8 cellular contexts compared by ENCODE assay signal in the genomic region with DNA sequence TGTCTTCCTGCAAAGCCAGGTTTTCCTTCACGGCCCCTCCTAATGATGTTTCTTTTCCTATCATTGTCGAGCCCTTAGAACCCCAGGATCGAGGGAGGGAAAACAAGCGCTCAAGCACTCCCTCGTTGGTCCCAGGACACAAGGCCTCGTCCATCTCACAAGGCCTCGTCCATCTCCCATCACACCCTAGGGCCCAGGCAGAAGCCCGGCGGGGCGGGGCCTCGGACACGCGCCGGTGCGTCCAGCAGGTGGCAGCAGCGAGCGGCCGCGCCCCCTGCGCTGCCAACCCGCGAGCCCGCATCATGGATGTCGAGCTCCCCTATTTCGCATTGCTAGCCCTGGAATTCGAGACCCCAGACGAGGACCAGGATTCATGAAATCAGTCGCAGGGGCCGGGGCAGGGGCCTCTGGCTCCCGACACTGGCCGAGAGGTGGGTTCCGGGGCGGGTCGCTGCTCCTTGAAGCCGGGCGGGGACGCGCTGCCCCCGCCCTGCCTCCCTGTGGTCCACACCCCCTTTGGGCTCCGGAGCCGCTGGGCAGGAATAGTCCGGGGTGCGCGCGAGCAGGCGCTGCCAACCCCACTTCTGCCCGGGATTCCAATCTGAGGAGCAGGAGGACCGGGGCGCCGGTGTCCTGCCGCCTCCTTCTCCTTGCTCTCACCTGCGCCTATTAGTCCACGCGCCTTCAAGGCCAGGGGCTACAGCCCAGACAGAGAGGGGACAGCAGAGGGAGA. TPM values are rescaled to one million over a fixed set of nuclear protein-coding genes. Genes with fewer than 3 reads are reported as not detected.
DNase-seq lines count a peak whose midpoint lies in the region; ATAC-seq and TF ChIP-seq lines count a peak whose summit lies in the region.

ABLIM3 (plus strand) TSS at position 270 of the 733 bp plus-strand sequence. CDS start 603 bp downstream, outside the sequence.

- H4K20me1 ChIP-seq in IMR-90 (ENCODE audit: insufficient read depth, low read length) = no peaks in the 10 kb centered on the region

- DNase-seq in DMS53 (lab: John Stamatoyannopoulos, UW) (peak; percentile 79), IMR-90 (peak; percentile 55), T-helper 17 cell (peak; percentile 60 to 72 (median 70)), ascending aorta (ENCODE audit: low spot score in 2 of 2) (peak; percentile 18 to 87), right cardiac atrium (peak; percentile 73 to 91 (median 91)), pulmonary artery endothelial cell (ENCODE audit: low read depth, low spot score) (no peak), ureter (ENCODE audit: low spot score) (peak; percentile 79)

- H3K27me3 ChIP-seq in IMR-90 (ENCODE audit: control insufficient read depth, insufficient read depth, low read length) (no peaks in the 10 kb centered on the region), ascending aorta (no peaks in the 10 kb centered on the region), right cardiac atrium (ENCODE audit: control insufficient read depth, insufficient read depth) (no peaks in the 10 kb centered on the region)

- peak within 1 kb of the TSS; percentile 67 for H3K27ac ChIP-seq in IMR-90 (ENCODE audit: insufficient read depth, low read length)
- peak within 1 kb of the TSS; percentile 62 to 73 for H3K27ac ChIP-seq in ascending aorta
- H3K27ac ChIP-seq in right cardiac atrium (ENCODE audit: low read length) = peak within 1 kb of the TSS; percentile 99

- peak; percentile 81 for TF ChIP-seq RAD21 in IMR-90 (IDR thresholded peaks at IDR 0.05; ENCODE audit: low read length)

- peak within 1 kb of the TSS; percentile 89 for H2AK9ac ChIP-seq in IMR-90 (replicated peaks; ENCODE audit: low read depth, low read length, poor library complexity)

- no peak within 1 kb of the TSS for H3K27ac Mint-ChIP-seq in T-helper 17 cell

- intact Hi-C loops in IMR-90 (cut with micrococcal nuclease) = loop anchor here (1.0 to 10.0 kb wide), 4 partner anchors 33 to 423 kb away; partner anchors contain the start of gene GRPEL2
- intact Hi-C loops in ascending aorta (cut with DNase I) = loop anchor here (1.0 to 10.0 kb wide), 5 partner anchors 36 to 423 kb away; partner anchors contain the start of gene GRPEL2
- intact Hi-C loops in right cardiac atrium (cut with DNase I) = loop anchor here in 3 of 4 donors (2.0 to 5.0 kb wide), 3 partner anchors 36 to 87 kb away; no protein-coding TSS in a partner anchor

- TF ChIP-seq CTCF in IMR-90 (conservative IDR thresholded peaks at IDR 0.05; ENCODE audit: low read depth, low read length) (peak; percentile 95), ascending aorta (IDR thresholded peaks at IDR 0.05) (peak; percentile 85 to 94 (median 90))

- H3K56ac ChIP-seq in IMR-90 (ENCODE audit: extremely low read depth, insufficient read depth, low read length) = peak within 1 kb of the TSS; percentile 91

- peak within 1 kb of the TSS; percentile 93 for H3K14ac ChIP-seq in IMR-90 (replicated peaks; ENCODE audit: low read depth, low read length)

- H3K4me3 Mint-ChIP-seq in T-helper 17 cell = peak within 1 kb of the TSS; percentile 67

- peaks cover 52% of the 10 kb centered on the region for H3K27me3 Mint-ChIP-seq in T-helper 17 cell

- H3K36me3 ChIP-seq in IMR-90 (ENCODE audit: control insufficient read depth, insufficient read depth, low read length) = no peaks in the 10 kb centered on the region
- no peaks in the 10 kb centered on the region for H3K36me3 ChIP-seq in ascending aorta

- CTCF ChIA-PET in IMR-90 (lab: Yijun Ruan, JAX) = interaction anchor here (0.6 to 1.5 kb wide), 12 partner anchors 9 to 100 kb away, joined by 3 to 6 read pairs (median 3); no protein-coding TSS in a partner anchor

- BruUV-seq in IMR-90 (replicated peaks; lab: Mats Ljungman, UMichigan) = no TSS peak

- peaks cover 10 to 36% of the 10 kb centered on the region in 2 experiments for H3K79me1 ChIP-seq in IMR-90 (ENCODE audit: low read depth in 1 of 2, low read length in 2 of 2)

- H3K18ac ChIP-seq in IMR-90 (ENCODE audit: low read depth, low read length) = peak within 1 kb of the TSS; percentile 82

- no peaks in the 10 kb centered on the region for H3K9me3 ChIP-seq in IMR-90 (ENCODE audit: control insufficient read depth, insufficient read depth, low read length)
- H3K9me3 ChIP-seq in T-helper 17 cell (ENCODE audit: control insufficient read depth, low read length, poor library complexity, severe bottlenecking) = no peaks in the 10 kb centered on the region
- no peaks in the 10 kb centered on the region for H3K9me3 ChIP-seq in ascending aorta
- H3K9me3 ChIP-seq in right cardiac atrium (ENCODE audit: control insufficient read depth, low read length) = no peaks in the 10 kb centered on the region

- H2BK120ac ChIP-seq in IMR-90 (ENCODE audit: low read depth, low read length) = peak within 1 kb of the TSS; percentile 98

- H2AFZ ChIP-seq in IMR-90 (replicated peaks; ENCODE audit: low read length, poor library complexity) = peak within 1 kb of the TSS; percentile 97

- H3K9me1 ChIP-seq in IMR-90 (ENCODE audit: insufficient read depth, low read length) = peaks cover 13% of the 10 kb centered on the region; the same call in 1 of the 2 replicates

- peak within 1 kb of the TSS; percentile 73 for H3K9ac ChIP-seq in IMR-90 (ENCODE audit: low read depth, low read length)

- peak within 1 kb of the TSS; percentile 93; the same call in 2 of the 3 replicates for H2BK15ac ChIP-seq in IMR-90 (ENCODE audit: low read depth, low read length)

- H2BK20ac ChIP-seq in IMR-90 (ENCODE audit: low read depth, low read length) = peak within 1 kb of the TSS; percentile 98

- peak within 1 kb of the TSS; percentile 70 for H3K4me3 ChIP-seq in IMR-90 (ENCODE audit: insufficient read depth, low read depth, low read length)
- H3K4me3 ChIP-seq in ascending aorta = peak within 1 kb of the TSS; percentile 77 to 88
- H3K4me3 ChIP-seq in right cardiac atrium (ENCODE audit: low read length) = peak within 1 kb of the TSS; percentile 68

- in situ Hi-C loops in IMR-90 (cut with MboI; ENCODE audit: low sequenced_read_pairs) = loop anchor here (5.0 kb wide), 1 partner anchor 71 kb away; no protein-coding TSS in a partner anchor

- POLR2A ChIA-PET in IMR-90 (lab: Charles Lee; ENCODE audit: unreplicated experiment) = no interaction called here

- H3K4ac ChIP-seq in IMR-90 (ENCODE audit: low read depth, low read length) = peak within 1 kb of the TSS; percentile 96

- peaks cover 11% of the 10 kb centered on the region for H3K4me1 ChIP-seq in IMR-90 (ENCODE audit: control insufficient read depth, insufficient read depth, low read length)
- H3K4me1 ChIP-seq in ascending aorta = peaks cover 7 to 13% of the 10 kb centered on the region in 2 donors
- peaks cover 10% of the 10 kb centered on the region for H3K4me1 ChIP-seq in right cardiac atrium (ENCODE audit: control insufficient read depth, insufficient read depth, low read length)

- peaks cover 4% of the 10 kb centered on the region for H3K4me1 Mint-ChIP-seq in T-helper 17 cell

- peaks cover 4% of the 10 kb centered on the region for H3K36me3 Mint-ChIP-seq in T-helper 17 cell (ENCODE audit: low read depth)

- peak; percentile 72 for TF ChIP-seq POLR2A in IMR-90 (IDR thresholded peaks at IDR 0.05; ENCODE audit: low read depth, low read length)

- H4K5ac ChIP-seq in IMR-90 (ENCODE audit: low read depth, low read length) = peak within 1 kb of the TSS; percentile 94

- peak within 1 kb of the TSS; percentile 96 for H3K23ac ChIP-seq in IMR-90 (ENCODE audit: low read depth, low read length)

- 5% methylated on average over 38 of the region's 54 CpGs; no CpG with 5 or more reads in 1 of the 2 experiments for WGBS in IMR-90 (ENCODE audit: extremely low coverage in 2 of 2, insufficient read length in 1 of 2), 2 experiments
- WGBS in right cardiac atrium = 5% methylated on average over 54 of the region's 54 CpGs

- peak within 1 kb of the TSS; percentile 74 for H2BK5ac ChIP-seq in IMR-90 (ENCODE audit: low read depth, low read length, poor library complexity, severe bottlenecking)

- H2AK5ac ChIP-seq in IMR-90 (ENCODE audit: low read depth, low read length) = peak within 1 kb of the TSS; percentile 97

- H3K4me2 ChIP-seq in IMR-90 (ENCODE audit: low read depth, low read length) = peak within 1 kb of the TSS; percentile 94

- H4K91ac ChIP-seq in IMR-90 (ENCODE audit: insufficient read depth, low read depth, low read length) = peak within 1 kb of the TSS; percentile 96

- H4K8ac ChIP-seq in IMR-90 (ENCODE audit: low read depth in 2 of 2, low read length in 2 of 2) = peak within 1 kb of the TSS; percentile 79 to 98

- ATAC-seq in GM21528 (IDR thresholded peaks at IDR 0.05; ENCODE audit: low FRiP score, unreplicated experiment) (peak; percentile 94), IMR-90 (ENCODE audit: low read depth) (peak; percentile 84), T-helper 17 cell (peak; percentile 96), right cardiac atrium (peak; percentile 87 to 88)

- dilution Hi-C loops in IMR-90 (cut with HindIII; ENCODE audit: low sequenced_read_pairs, unreplicated experiment) = no loop called here

TF ChIP-seq in IMR-90, 13 proteins besides CTCF, POLR2A, EP300 and RAD21 (continues in another document):
- TF ChIP-seq FOS (IDR thresholded peaks at IDR 0.05; ENCODE audit: low read depth, low read length) = no peak
- peak; percentile 86 for TF ChIP-seq SMC3 (IDR thresholded peaks at IDR 0.05; ENCODE audit: low read depth, low read length)
- no peak; the same call in 1 of the 2 replicates for TF ChIP-seq MAZ (IDR thresholded peaks at IDR 0.05; ENCODE audit: borderline replicate concordance, low read depth, low read length)
- TF ChIP-seq, protein P1, sequence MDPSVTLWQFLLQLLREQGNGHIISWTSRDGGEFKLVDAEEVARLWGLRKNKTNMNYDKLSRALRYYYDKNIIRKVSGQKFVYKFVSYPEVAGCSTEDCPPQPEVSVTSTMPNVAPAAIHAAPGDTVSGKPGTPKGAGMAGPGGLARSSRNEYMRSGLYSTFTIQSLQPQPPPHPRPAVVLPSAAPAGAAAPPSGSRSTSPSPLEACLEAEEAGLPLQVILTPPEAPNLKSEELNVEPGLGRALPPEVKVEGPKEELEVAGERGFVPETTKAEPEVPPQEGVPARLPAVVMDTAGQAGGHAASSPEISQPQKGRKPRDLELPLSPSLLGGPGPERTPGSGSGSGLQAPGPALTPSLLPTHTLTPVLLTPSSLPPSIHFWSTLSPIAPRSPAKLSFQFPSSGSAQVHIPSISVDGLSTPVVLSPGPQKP (IDR thresholded peaks at IDR 0.05; ENCODE audit: borderline replicate concordance, low read depth, low read length) = no peak
- TF ChIP-seq MXI1 (IDR thresholded peaks at IDR 0.05; ENCODE audit: borderline replicate concordance, low read depth, low read length) = 0 out of 2 replicates have a peak, but pooled peaks have one; percentile 40
- 0 out of 2 replicates have a peak, but pooled peaks have one; percentile 67 for TF ChIP-seq CHD1 (IDR thresholded peaks at IDR 0.05; ENCODE audit: low read depth, low read length)

RNA-seq across cellular contexts. Expression of gene ABLIM3, which starts in this region (rescaled TPM):
- total RNA-seq in IMR-90 (2012; rRNA removed) (33.3 and 34.2 TPM in 2 replicates), T-helper 17 cell (10 to 100 TPM in 1 of 2 donors, under 1 TPM in 1; 0.55 to 18.5 TPM), ascending aorta (25.8 TPM), right cardiac atrium (100 to 1,000 TPM; 140 to 185 (median 161) TPM), pulmonary artery endothelial cell (18.8 and 21.3 TPM in 2 replicates), ureter (101 TPM)
- polyA plus RNA-seq in IMR-90 (2012; rRNA removed) (69.9 and 71.1 TPM in 2 replicates), right cardiac atrium (81.3 TPM)
- 33.1 and 46.6 TPM in 2 replicates for polyA plus RNA-seq in IMR-90 (2012; cell fraction: cytosol; rRNA removed)
- 125 and 174 TPM in 2 replicates for polyA plus RNA-seq in IMR-90 (2012; cell fraction: nucleus; rRNA removed; ENCODE audit: low replicate concordance)
